ENCODE assay signal across 13 cellular contexts in the genomic region with DNA sequence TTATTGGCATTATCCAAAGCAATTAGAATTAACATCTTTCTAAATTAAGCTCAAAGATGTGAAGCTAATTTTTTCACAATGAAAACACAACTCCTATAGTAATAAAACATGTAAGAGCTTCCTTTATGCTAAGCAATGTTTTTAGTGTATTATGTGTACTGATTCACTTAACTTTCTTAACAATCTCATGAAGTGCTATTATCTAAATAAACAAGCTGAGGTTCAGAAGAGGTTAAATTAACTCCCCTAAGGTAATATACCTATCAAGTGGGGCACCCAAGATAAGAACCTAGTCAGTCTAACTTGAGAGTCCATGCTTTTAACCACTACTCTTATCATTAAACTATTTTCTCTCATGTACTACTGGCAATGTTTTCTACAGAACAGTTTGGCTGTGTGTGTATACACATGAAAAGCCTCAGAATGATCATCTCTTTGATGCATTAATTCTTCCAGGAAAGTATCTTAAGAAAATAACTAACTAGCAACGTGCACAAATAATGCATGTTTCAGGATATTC.
"Had no signal": no experiment of that assay in that cellular context is flagged by ENCODE, and none has a peak within 500 bp of the region (broad histone marks: within the 10 kb centered on the region; RNA-seq: fewer than 3 reads in every experiment).

No MANE protein-coding gene starts in this region.

- H3K9me3 ChIP-seq: tibial artery, uterus had no signal

- H3K27me3 ChIP-seq: tibial artery, uterus had no signal

- H3K27ac ChIP-seq: tibial artery, uterus had no signal

- H3K27ac Mint-ChIP-seq: endodermal cell; memory B cell; natural killer cell treated with Interleukin-12 subunit alpha and Interleukin-12 subunit beta and Interleukin-15 and Interleukin-18, amount 100 ng/mL, for 72 hours had no signal

- H3K27me3 Mint-ChIP-seq: memory B cell; natural killer cell treated with Interleukin-12 subunit alpha and Interleukin-12 subunit beta and Interleukin-15 and Interleukin-18, amount 100 ng/mL, for 72 hours; progenitor cell of endocrine pancreas had no signal

- DNase-seq: activated naive CD4-positive, alpha-beta T cell treated with anti-CD3 and anti-CD28 coated beads, Interleukin-2, amount 50 U/mL, for 16 hours; endodermal cell; immature natural killer cell; left cardiac atrium; occipital lobe; right cardiac atrium; T1000; tibial artery; uterus had no signal

- H3K36me3 ChIP-seq: uterus had no signal

- H3K9me3 Mint-ChIP-seq: endodermal cell; immature natural killer cell; memory B cell; natural killer cell treated with Interleukin-12 subunit alpha and Interleukin-12 subunit beta and Interleukin-15 and Interleukin-18, amount 100 ng/mL, for 72 hours; stimulated activated effector memory CD8-positive, alpha-beta T cell treated with anti-CD3 and anti-CD28 coated beads, Interleukin-12 subunit alpha, Interleukin-12 subunit beta, amount 100 ng/mL, for 72 hours had no signal

- H3K4me3 Mint-ChIP-seq: endodermal cell; immature natural killer cell; memory B cell; natural killer cell treated with Interleukin-12 subunit alpha and Interleukin-12 subunit beta and Interleukin-15 and Interleukin-18, amount 100 ng/mL, for 72 hours; stimulated activated effector memory CD8-positive, alpha-beta T cell treated with anti-CD3 and anti-CD28 coated beads, Interleukin-12 subunit alpha, Interleukin-12 subunit beta, amount 100 ng/mL, for 72 hours had no signal

- H3K4me3 ChIP-seq: tibial artery, uterus had no signal

- H3K4me1 ChIP-seq: uterus had no signal

- ATAC-seq: left cardiac atrium; natural killer cell treated with Interleukin-12 subunit alpha and Interleukin-12 subunit beta and Interleukin-15 and Interleukin-18, amount 100 ng/mL, for 72 hours; right cardiac atrium; stimulated activated effector memory CD8-positive, alpha-beta T cell treated with anti-CD3 and anti-CD28 coated beads, Interleukin-12 subunit alpha, Interleukin-12 subunit beta, amount 100 ng/mL, for 72 hours had no signal
